ENCODE assay signal across 1 cellular context in the genomic region with DNA sequence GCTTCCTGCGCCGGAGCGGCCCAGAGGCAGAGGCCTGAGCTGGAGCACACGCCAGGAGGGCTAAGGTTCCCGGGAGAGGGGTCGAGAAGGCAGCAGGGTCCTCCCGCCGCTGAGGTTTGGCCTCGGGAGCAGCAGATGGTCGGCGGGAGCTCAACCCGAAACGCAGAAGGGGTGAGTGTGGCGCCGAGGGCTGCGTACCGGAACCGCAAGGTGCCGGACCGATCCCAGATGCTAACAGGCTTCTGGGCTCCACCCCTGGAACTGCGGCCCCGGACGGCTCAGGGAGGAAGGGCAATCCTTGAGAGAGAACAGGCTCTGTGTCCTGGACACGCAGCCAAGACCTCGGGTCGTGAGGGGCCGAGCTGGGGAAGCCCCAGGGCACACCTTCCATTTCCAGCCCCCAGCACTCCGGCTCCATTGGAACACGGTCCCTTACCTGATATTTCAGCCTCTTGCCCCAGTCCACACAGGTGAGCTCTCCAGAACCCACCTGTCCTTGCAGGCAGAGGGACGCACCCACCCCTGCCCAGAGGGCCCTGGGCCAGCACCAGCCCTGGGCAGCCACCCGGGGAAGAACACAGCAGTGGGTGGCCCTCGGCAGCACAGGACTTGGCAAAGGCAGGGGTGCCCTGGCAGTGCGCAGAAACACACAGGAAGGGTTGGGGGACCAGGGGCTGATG.
TF ChIP-seq lines count a peak whose summit lies in the region.

No MANE protein-coding gene starts in this region.

TF ChIP-seq in H1, 55 proteins besides CTCF, POLR2A, EP300 and RAD21:
- TF ChIP-seq, protein P1, sequence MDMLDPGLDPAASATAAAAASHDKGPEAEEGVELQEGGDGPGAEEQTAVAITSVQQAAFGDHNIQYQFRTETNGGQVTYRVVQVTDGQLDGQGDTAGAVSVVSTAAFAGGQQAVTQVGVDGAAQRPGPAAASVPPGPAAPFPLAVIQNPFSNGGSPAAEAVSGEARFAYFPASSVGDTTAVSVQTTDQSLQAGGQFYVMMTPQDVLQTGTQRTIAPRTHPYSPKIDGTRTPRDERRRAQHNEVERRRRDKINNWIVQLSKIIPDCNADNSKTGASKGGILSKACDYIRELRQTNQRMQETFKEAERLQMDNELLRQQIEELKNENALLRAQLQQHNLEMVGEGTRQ (IDR thresholded peaks at IDR 0.05; ENCODE audit: low read length): no peak
- peak; percentile 40 for TF ChIP-seq EZH2 (IDR thresholded peaks at IDR 0.05; ENCODE audit: low read depth, low read length, severe bottlenecking)
- peak; percentile 67 for TF ChIP-seq SUZ12 (IDR thresholded peaks at IDR 0.05; ENCODE audit: low read length)
- no peak for TF ChIP-seq PHF8 (conservative IDR thresholded peaks at IDR 0.05; ENCODE audit: low read depth, low read length)
- TF ChIP-seq CREB1 (IDR thresholded peaks at IDR 0.05): no peak
- no peak for TF ChIP-seq ZNF274 (IDR thresholded peaks at IDR 0.05; ENCODE audit: borderline replicate concordance, extremely low read depth, low read length)
